Comparison of ENCODE assay signal across 27 cellular contexts in the genomic region with DNA sequence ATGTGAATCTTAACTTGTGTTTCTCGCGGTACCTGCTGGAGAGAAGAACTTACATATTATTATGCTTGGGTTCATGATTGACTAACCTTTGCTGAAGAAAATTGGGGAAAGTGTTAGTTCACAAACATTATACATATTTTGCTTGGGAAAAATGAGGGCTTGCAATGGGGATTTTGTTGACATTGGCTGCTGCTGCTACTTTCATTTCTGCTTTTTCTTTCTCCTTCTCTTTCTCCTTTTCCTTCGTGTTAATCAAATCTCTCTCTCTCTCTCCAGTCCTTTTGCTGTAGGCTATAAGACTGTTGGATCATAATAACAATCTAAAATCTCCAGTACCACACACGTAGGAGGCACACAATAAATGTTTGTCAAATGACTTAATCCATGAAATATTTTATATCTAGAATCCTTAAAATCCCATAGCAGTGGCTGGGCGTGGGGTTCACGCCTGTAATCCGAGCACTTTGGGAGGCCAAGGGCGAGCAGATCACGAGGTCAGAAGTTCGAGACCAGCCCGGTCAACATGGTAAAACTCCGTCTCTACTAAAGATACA. TPM values are rescaled to one million over a fixed set of nuclear protein-coding genes. Genes with fewer than 3 reads are reported as not detected.
DNase-seq lines count a peak whose midpoint lies in the region; ATAC-seq and TF ChIP-seq lines count a peak whose summit lies in the region.
"Had no signal": no experiment of that assay in that cellular context is flagged by ENCODE, and none has a peak within 500 bp of the region (broad histone marks: within the 10 kb centered on the region; RNA-seq: fewer than 3 reads in every experiment).

No MANE protein-coding gene starts in this region.

- no peaks in the 10 kb centered on the region for H3K27me3 ChIP-seq in heart right ventricle
- H3K27me3 ChIP-seq in ascending aorta, result no peaks in the 10 kb centered on the region
- no peaks in the 10 kb centered on the region for H3K27me3 ChIP-seq in aorta (ENCODE audit: control insufficient read depth in 1 of 2, insufficient read depth in 2 of 2, low read length in 1 of 2)
- H3K27me3 ChIP-seq: BLaER1 treated with 17β-estradiol and CSF1 and Interleukin-3, amounts not matched to agents 10 nM and 100 nM had no signal

- peaks cover 56% of the 10 kb centered on the region for H3K4me1 Mint-ChIP-seq in osteocyte (ENCODE audit: unreplicated experiment)
- H3K4me1 Mint-ChIP-seq: central memory CD8-positive, alpha-beta T cell had no signal

- H3K36me3 ChIP-seq in heart right ventricle (no peaks in the 10 kb centered on the region), ascending aorta (no peaks in the 10 kb centered on the region), aorta (ENCODE audit: control insufficient read depth in 1 of 2, insufficient read depth in 2 of 2, low read length in 1 of 2) (no peaks in the 10 kb centered on the region)
- H3K36me3 ChIP-seq: HAP-1, WERI-Rb-1 had no signal

- no peak for TF ChIP-seq CTCF in heart right ventricle (IDR thresholded peaks at IDR 0.05)
- no peak for TF ChIP-seq CTCF in ascending aorta (IDR thresholded peaks at IDR 0.05)
- TF ChIP-seq CTCF in osteocyte (IDR thresholded peaks at IDR 0.05), result no peak

- H3K36me3 Mint-ChIP-seq in osteocyte (ENCODE audit: unreplicated experiment), result no peaks in the 10 kb centered on the region

- intact Hi-C loops in heart right ventricle (cut with DNase I) (no loop called here), left cardiac atrium (cut with DNase I) (loop anchor here in 1 of 2 donors (5.0 kb wide), 1 partner anchor 45 kb away; no protein-coding TSS in a partner anchor), ascending aorta (cut with DNase I) (loop anchor here (10.0 kb wide), 2 partner anchors 738 to 918 kb away; partner anchors contain the start of genes ARID4B, B3GALNT2 and GGPS1), aorta (cut with DNase I) (no loop called here)

- H3K4me3 Mint-ChIP-seq in osteocyte (ENCODE audit: unreplicated experiment), result no peak overlapping the region
- H3K4me3 Mint-ChIP-seq: central memory CD8-positive, alpha-beta T cell had no signal

- H3K9me3 ChIP-seq in heart right ventricle, result no peaks in the 10 kb centered on the region
- H3K9me3 ChIP-seq in ascending aorta, result no peaks in the 10 kb centered on the region
- no peaks in the 10 kb centered on the region for H3K9me3 ChIP-seq in aorta (ENCODE audit: control insufficient read depth, low read length)
- H3K9me3 ChIP-seq: HAP-1 had no signal

- H3K4me1 ChIP-seq in heart right ventricle (peaks cover 4 to 75% (median 40%) of the 10 kb centered on the region in 9 donors), ascending aorta (peaks cover 16 to 61% of the 10 kb centered on the region in 2 donors), aorta (ENCODE audit: control insufficient read depth in 1 of 2, insufficient read depth in 2 of 2, low read length in 2 of 2) (peaks cover 0 to 6% of the 10 kb centered on the region in 2 donors)
- H3K4me1 ChIP-seq: HAP-1 had no signal

- 75 to 81% methylated on average over 12 of the region's 12 CpGs for WGBS in heart right ventricle, 2 donors
- WGBS in aorta, 2 donors, result 35 to 40% methylated on average over 12 of the region's 12 CpGs

- no peak for ATAC-seq in heart right ventricle
- no peak for ATAC-seq in left cardiac atrium
- no peak for ATAC-seq in aorta (ENCODE audit: low FRiP score)
- ATAC-seq: left colon had no signal

- DNase-seq in heart right ventricle (no peak), left cardiac atrium (no peak), ascending aorta (ENCODE audit: low spot score in 2 of 2) (no peak), osteocyte (ENCODE audit: extremely low spot score, unreplicated experiment) (peak; percentile 40), aorta (no peak), NCI-H2196 (lab: John Stamatoyannopoulos, UW; ENCODE audit: unreplicated experiment) (no peak), NCI-H2227 (lab: John Stamatoyannopoulos, UW; ENCODE audit: unreplicated experiment) (no peak)
- DNase-seq in activated effector memory CD4-positive, alpha-beta T cell treated with anti-CD3 and anti-CD28 coated beads, Interleukin-2, amount 50 U/mL, for 16 hours, result no peak
- DNase-seq: ACHN; activated CD4-positive, alpha-beta T cell treated with anti-CD3 and anti-CD28 coated beads, Interleukin-2, amount 50 U/mL, for 1 hour; activated CD8-positive, alpha-beta memory T cell treated with anti-CD3 and anti-CD28 coated beads, Interleukin-2, amount 50 U/mL, for 4 hours; activated effector memory CD4-positive, alpha-beta T cell treated with Interleukin-2 at 50 U/mL for 16 hours; amniotic stem cell; effector CD4-positive, alpha-beta T cell; left colon; NCI-H1092 treated with DMSO at 0.1 percent for 48 hours; NCI-H2081; NCI-H510A treated with DMSO at 0.1 percent for 48 hours; small intestine; stimulated activated CD4-positive, alpha-beta T cell treated with anti-CD3 and anti-CD28 coated beads, Interleukin-2, amount 100 ng/mL, for 48 hours; stimulated activated naive CD4-positive, alpha-beta T cell treated with Interleukin-2 at 50 U/mL for 16 hours; T-helper 1 cell; WERI-Rb-1 had no signal

- H3K27me3 Mint-ChIP-seq in osteocyte (ENCODE audit: unreplicated experiment), result no peaks in the 10 kb centered on the region

- H3K27ac ChIP-seq in heart right ventricle (peak overlapping the region in 6 of 10 donors; percentile 20 to 93 (median 85)), ascending aorta (peak overlapping the region; percentile 86), aorta (ENCODE audit: low read depth in 1 of 2, low read length in 2 of 2) (peak overlapping the region; percentile 40 to 97)
- H3K27ac ChIP-seq: BLaER1 treated with 17β-estradiol and CSF1 and Interleukin-3, amounts not matched to agents 10 nM and 100 nM; KMS-11 had no signal

- no peaks in the 10 kb centered on the region for H3K9me3 Mint-ChIP-seq in osteocyte (ENCODE audit: unreplicated experiment)
- H3K9me3 Mint-ChIP-seq: central memory CD8-positive, alpha-beta T cell had no signal

- H3K4me3 ChIP-seq in heart right ventricle, result no peak overlapping the region
- no peak overlapping the region for H3K4me3 ChIP-seq in ascending aorta
- no peak overlapping the region for H3K4me3 ChIP-seq in aorta (ENCODE audit: low read length in 2 of 2)
- H3K4me3 ChIP-seq: BLaER1 treated with 17β-estradiol and CSF1 and Interleukin-3, amounts not matched to agents 10 nM and 100 nM; HAP-1 had no signal

- peak overlapping the region; percentile 68 for H3K27ac Mint-ChIP-seq in osteocyte (ENCODE audit: unreplicated experiment)

RNA-seq across cellular contexts. Expression of gene IRF2BP2, which starts 23.0 kb away (rescaled TPM):
- 100 to 1,000 TPM in 6 of 10 donors, 10 to 100 TPM in 4; 78.2 to 181 (median 104) TPM for total RNA-seq in heart right ventricle
- polyA plus RNA-seq in heart right ventricle, result 10 to 100 TPM; 50.6 to 54.0 TPM
- 100 to 1,000 TPM in 1 of 2 donors, 10 to 100 TPM in 1; 98.0 to 100 TPM for total RNA-seq in left cardiac atrium
- total RNA-seq in ascending aorta, result 80.0 TPM
- 154 and 170 TPM in 2 replicates for total RNA-seq in osteocyte
- 100 to 1,000 TPM in 1 of 2 donors, 10 to 100 TPM in 1; 90.6 to 148 TPM for total RNA-seq in aorta
- 100 to 1,000 TPM in 1 of 2 donors, 10 to 100 TPM in 1; 36.9 to 123 TPM for polyA plus RNA-seq in aorta
